Comparison of ENCODE assay signal across 20 cellular contexts in genomic region chr3:99714575-99714974, GRCh38.
"Had no signal": no experiment of that assay in that cellular context is flagged by ENCODE, and none has a peak within 500 bp of the region (broad histone marks: within the 10 kb centered on the region; RNA-seq: fewer than 3 reads in every experiment).

No MANE protein-coding gene starts in this region.

- H3K4me1 ChIP-seq: esophagus squamous epithelium, foreskin keratinocyte, right atrium auricular region, suprapubic skin, thyroid gland, upper lobe of left lung, vagina had no signal

- DNase-seq: central memory CD4-positive, alpha-beta T cell; effector memory CD8-positive, alpha-beta T cell; esophagus squamous epithelium; foreskin keratinocyte; heart left ventricle; hippocampal formation; left colon; naive B cell; ovary; small intestine; stimulated activated CD4-positive, alpha-beta T cell treated with anti-CD3 and anti-CD28 coated beads, Interleukin-12 subunit alpha, Interleukin-12 subunit beta, amount 100 ng/mL, for 4 hours; stimulated activated naive CD4-positive, alpha-beta T cell treated with Interleukin-2 at 50 U/mL for 16 hours; thyroid gland; upper lobe of left lung had no signal

- H3K27me3 Mint-ChIP-seq: effector memory CD8-positive, alpha-beta T cell had no signal

- H3K27me3 ChIP-seq: esophagus squamous epithelium, foreskin keratinocyte, heart left ventricle, neutrophil, ovary, right atrium auricular region, thyroid gland, upper lobe of left lung, vagina had no signal

- H3K4me1 Mint-ChIP-seq: naive B cell had no signal

- H3K36me3 ChIP-seq: esophagus squamous epithelium, heart left ventricle, neutrophil, ovary, right atrium auricular region, suprapubic skin, thyroid gland, upper lobe of left lung, vagina had no signal

- H3K27ac ChIP-seq: esophagus squamous epithelium, foreskin keratinocyte, heart left ventricle, neutrophil, ovary, right atrium auricular region, suprapubic skin, thyroid gland, upper lobe of left lung, vagina had no signal

- H3K9me3 Mint-ChIP-seq: dendritic cell treated with granulocyte-macrophage colony-stimulating factor and Interleukin-4, amounts not matched to agents 40 ng/mL and 50 ng/mL, for 4 days; effector memory CD8-positive, alpha-beta T cell; mesothelial cell of epicardium had no signal

- ATAC-seq: effector memory CD8-positive, alpha-beta T cell; foreskin keratinocyte; left colon had no signal

- H3K36me3 Mint-ChIP-seq: mesothelial cell of epicardium, naive B cell had no signal

- H3K9me3 ChIP-seq: esophagus squamous epithelium, heart left ventricle, neutrophil, ovary, right atrium auricular region, suprapubic skin, thyroid gland, upper lobe of left lung, vagina had no signal

- H3K27ac Mint-ChIP-seq: dendritic cell treated with granulocyte-macrophage colony-stimulating factor and Interleukin-4, amounts not matched to agents 40 ng/mL and 50 ng/mL, for 4 days; effector memory CD8-positive, alpha-beta T cell; mesothelial cell of epicardium; naive B cell had no signal

- H3K4me3 Mint-ChIP-seq: dendritic cell treated with granulocyte-macrophage colony-stimulating factor and Interleukin-4, amounts not matched to agents 40 ng/mL and 50 ng/mL, for 4 days; effector memory CD8-positive, alpha-beta T cell; mesothelial cell of epicardium; naive B cell had no signal

- H3K4me3 ChIP-seq: esophagus squamous epithelium, heart left ventricle, ovary, right atrium auricular region, suprapubic skin, thyroid gland, upper lobe of left lung, vagina had no signal
